ENCODE assay signal across 24 cellular contexts in genomic region chr14:93996130-93996695, GRCh38. TPM values are rescaled to one million over a fixed set of nuclear protein-coding genes. Genes with fewer than 3 reads are reported as not detected.
DNase-seq lines count a peak whose midpoint lies in the region; ATAC-seq and TF ChIP-seq lines count a peak whose summit lies in the region.
"Had no signal": no experiment of that assay in that cellular context is flagged by ENCODE, and none has a peak within 500 bp of the region (broad histone marks: within the 10 kb centered on the region; RNA-seq: fewer than 3 reads in every experiment).

No MANE protein-coding gene starts in this region.

- H3K36me3 ChIP-seq in right atrium auricular region (no peaks in the 10 kb centered on the region), esophagus muscularis mucosa (no peaks in the 10 kb centered on the region), rectal smooth muscle tissue (ENCODE audit: control insufficient read depth, insufficient read depth, low read length) (no peaks in the 10 kb centered on the region), GM23248 (ENCODE audit: low read depth) (no peaks in the 10 kb centered on the region), upper lobe of right lung (no peaks in the 10 kb centered on the region)
- H3K36me3 ChIP-seq: colonic mucosa, SJCRH30 had no signal

- in situ Hi-C loops in GM23248 (cut with MboI), result no loop called here

- intact Hi-C loops in cardiac septum (cut with DNase I) (loop anchor here (5.0 kb wide), 1 partner anchor 39 kb away; no protein-coding TSS in a partner anchor), esophagus muscularis mucosa (cut with DNase I) (no loop called here), upper lobe of right lung (cut with DNase I) (no loop called here)

- no peaks in the 10 kb centered on the region for H3K9me2 ChIP-seq in GM23248 (ENCODE audit: insufficient read depth)

- H4K20me1 ChIP-seq in GM23248 (ENCODE audit: insufficient read depth), result no peaks in the 10 kb centered on the region

- H3K4me1 ChIP-seq in right atrium auricular region (peaks cover 0 to 28% of the 10 kb centered on the region in 2 donors), esophagus muscularis mucosa (peaks cover 27 to 42% (median 33%) of the 10 kb centered on the region in 4 donors), rectal smooth muscle tissue (ENCODE audit: control insufficient read depth, insufficient read depth, low read length) (peaks cover 20% of the 10 kb centered on the region), GM23248 (ENCODE audit: insufficient read depth) (peaks cover 13% of the 10 kb centered on the region), upper lobe of right lung (no peaks in the 10 kb centered on the region)
- H3K4me1 ChIP-seq: colonic mucosa had no signal

- H3K9ac ChIP-seq in rectal smooth muscle tissue (ENCODE audit: low read length), result no peak overlapping the region
- no peak overlapping the region for H3K9ac ChIP-seq in GM23248

- peaks cover 8% of the 10 kb centered on the region; the same call in 1 of the 2 replicates for H3F3A ChIP-seq in GM23248 (ENCODE audit: insufficient read depth)

- H3K27ac ChIP-seq in right atrium auricular region (peak overlapping the region; percentile 36 to 83), esophagus muscularis mucosa (replicated peaks in 1 of 4) (peak overlapping the region; percentile 78 to 87 (median 82)), rectal smooth muscle tissue (ENCODE audit: low read depth, low read length) (peak overlapping the region; percentile 84), GM23248 (no peak overlapping the region), upper lobe of right lung (no peak overlapping the region)
- H3K27ac ChIP-seq: colonic mucosa, SJCRH30 had no signal

- TF ChIP-seq CTCF in right atrium auricular region (IDR thresholded peaks at IDR 0.05) (no peak), esophagus muscularis mucosa (IDR thresholded peaks at IDR 0.05) (no peak), upper lobe of right lung (IDR thresholded peaks at IDR 0.05) (no peak)

- H3K4me2 ChIP-seq in GM23248 (ENCODE audit: unreplicated experiment), result no peak overlapping the region

- no peaks in the 10 kb centered on the region for H3K79me2 ChIP-seq in GM23248 (ENCODE audit: insufficient read depth)

- H2AFZ ChIP-seq in GM23248, result no peak overlapping the region

- no peak for TF ChIP-seq POLR2A in esophagus muscularis mucosa (IDR thresholded peaks at IDR 0.05; ENCODE audit: low read depth)

- H3K9me3 ChIP-seq in right atrium auricular region (no peaks in the 10 kb centered on the region), esophagus muscularis mucosa (no peaks in the 10 kb centered on the region), GM23248 (ENCODE audit: low read depth) (no peaks in the 10 kb centered on the region), upper lobe of right lung (no peaks in the 10 kb centered on the region)
- H3K9me3 ChIP-seq: colonic mucosa, SJCRH30 had no signal

- no peaks in the 10 kb centered on the region for H3K27me3 ChIP-seq in right atrium auricular region
- H3K27me3 ChIP-seq in esophagus muscularis mucosa, result no peaks in the 10 kb centered on the region
- H3K27me3 ChIP-seq in rectal smooth muscle tissue (ENCODE audit: control insufficient read depth, insufficient read depth, low read length), result peaks cover 4% of the 10 kb centered on the region
- no peaks in the 10 kb centered on the region for H3K27me3 ChIP-seq in GM23248 (replicated peaks; ENCODE audit: insufficient read depth)
- H3K27me3 ChIP-seq in upper lobe of right lung, result no peaks in the 10 kb centered on the region
- H3K27me3 ChIP-seq: colonic mucosa, SJCRH30 had no signal

- no peak for ATAC-seq in upper lobe of right lung
- ATAC-seq: HepG2 had no signal

- TF ChIP-seq EP300 in esophagus muscularis mucosa (IDR thresholded peaks at IDR 0.05), result no peak

- DNase-seq in right atrium auricular region (ENCODE audit: low spot score), result no peak
- DNase-seq in cardiac septum (ENCODE audit: low spot score), result no peak
- no peak for DNase-seq in esophagus muscularis mucosa (ENCODE audit: extremely low spot score)
- DNase-seq in HCEC 1CT, result no peak
- no peak for DNase-seq in NCI-H1092 (lab: John Stamatoyannopoulos, UW)
- DNase-seq in GM23248, result no peak
- DNase-seq in upper lobe of right lung, result no peak
- DNase-seq: colonic mucosa, islet precursor cell, Kasumi-1, NCI-H187, NCI-H2171 treated with DMSO at 0.1 percent for 48 hours, NCI-H526 treated with DMSO at 0.1 percent for 48 hours had no signal

- WGBS in esophagus muscularis mucosa, result 70% methylated on average over 7 of the region's 8 CpGs
- 69 to 73% methylated on average over 4 to 8 of the region's 8 CpGs for WGBS in GM23248 (ENCODE audit: low coverage in 1 of 2, low lambda C conversion rate in 2 of 2, missing lambda C conversion rate in 2 of 2), 2 experiments

- no peak overlapping the region for H3K4me3 ChIP-seq in right atrium auricular region
- H3K4me3 ChIP-seq in esophagus muscularis mucosa, result no peak overlapping the region
- no peak overlapping the region for H3K4me3 ChIP-seq in rectal smooth muscle tissue (ENCODE audit: low read length)
- no peak overlapping the region for H3K4me3 ChIP-seq in GM23248
- H3K4me3 ChIP-seq in upper lobe of right lung, result no peak overlapping the region
- H3K4me3 ChIP-seq: colonic mucosa, SJCRH30 had no signal

RNA-seq across cellular contexts. Expression of gene CCDC197, which starts 0.9 kb away (rescaled TPM):
- total RNA-seq in right atrium auricular region, result not detected
- 3.4 TPM for total RNA-seq in cardiac septum
- total RNA-seq in esophagus muscularis mucosa, result not detected
- not detected in 2 replicates for total RNA-seq in GM23248 (2014; rRNA removed; shearing (Covaris generic))
- polyA plus RNA-seq in GM23248 (2016; fragmentation: Nextera tagmentation; extraction: Ambion mirVana), result not detected in 2 replicates
- total RNA-seq in upper lobe of right lung, result not detected
- total RNA-seq: bronchial epithelial cell, colonic mucosa, esophagus mucosa, liver, mononuclear cell, neural crest cell, posterior vena cava, SJCRH30 had no signal
- polyA plus RNA-seq: CD14-positive monocyte, liver, thymus had no signal

RNA-seq across cellular contexts. Expression of gene ASB2, which starts 19.8 kb away (rescaled TPM):
- total RNA-seq in right atrium auricular region (100 to 1,000 TPM; 115 to 187 TPM), cardiac septum (156 TPM), esophagus muscularis mucosa (100 to 1,000 TPM in 3 of 4 donors, 10 to 100 TPM in 1; 53.5 to 164 (median 105) TPM), upper lobe of right lung (3.2 TPM)
- not detected in 2 replicates for total RNA-seq in GM23248 (2014; rRNA removed; shearing (Covaris generic))
- polyA plus RNA-seq in GM23248 (2016; fragmentation: Nextera tagmentation; extraction: Ambion mirVana), result 0.06 and 0.18 TPM in 2 replicates

RNA-seq across cellular contexts. Expression of gene OTUB2, which starts 29.9 kb away (rescaled TPM):
- under 1 TPM; 0.43 to 0.48 TPM for total RNA-seq in right atrium auricular region
- total RNA-seq in cardiac septum, result 0.30 TPM
- under 1 TPM in 3 of 4 donors, not detected in 1; 0.42 to 0.63 (median 0.52) TPM for total RNA-seq in esophagus muscularis mucosa
- total RNA-seq in GM23248 (2014; rRNA removed; shearing (Covaris generic)), result 1.0 and 1.9 TPM in 2 replicates
- polyA plus RNA-seq in GM23248 (2016; fragmentation: Nextera tagmentation; extraction: Ambion mirVana), result 1.3 and 1.6 TPM in 2 replicates
- total RNA-seq in upper lobe of right lung, result 1.0 TPM

Comparison
In these comparisons a context has a peak if more than half of its experiments do, and no peak if none do; other contexts are left out.
1. H3K27ac ChIP-seq: peak in right atrium auricular region (2 of 2), esophagus muscularis mucosa (4 of 4) and rectal smooth muscle tissue (single experiment); none in GM23248 (single experiment) and upper lobe of right lung (single experiment).
2. RNA of gene ASB2, which starts 19.8 kb away (total RNA-seq): 115 to 187 TPM in right atrium auricular region, 156 TPM in cardiac septum (single experiment) and 53.5 to 164 TPM in esophagus muscularis mucosa; 3.2 TPM in upper lobe of right lung (single experiment) and not detected in GM23248; every median in the first group is over 10 times any median in the second.